In genomic region chr2:42663106-42663755, GRCh38 we compare ENCODE assay signal across 8 cellular contexts.
DNase-seq lines count a peak whose midpoint lies in the region; ATAC-seq and TF ChIP-seq lines count a peak whose summit lies in the region.

No MANE protein-coding gene starts in this region.

- H3K27ac Mint-ChIP-seq in activated B cell treated with CpG ODN at 0.5 μM for 24 hours = peak overlapping the region; percentile 10
- H3K27ac Mint-ChIP-seq in central memory CD8-positive, alpha-beta T cell (ENCODE audit: low read depth) = peak overlapping the region; percentile 9

- peaks cover 7% of the 10 kb centered on the region for H3K36me3 Mint-ChIP-seq in activated B cell treated with CpG ODN at 0.5 μM for 24 hours (ENCODE audit: low read depth)
- H3K36me3 Mint-ChIP-seq in central memory CD8-positive, alpha-beta T cell (ENCODE audit: insufficient read depth) = peaks cover 3% of the 10 kb centered on the region

- H3K4me3 Mint-ChIP-seq in activated B cell treated with CpG ODN at 0.5 μM for 24 hours = peak overlapping the region; percentile 12
- no peak overlapping the region for H3K4me3 Mint-ChIP-seq in central memory CD8-positive, alpha-beta T cell

- peak; percentile 85 for ATAC-seq in GM18868 (IDR thresholded peaks at IDR 0.05; ENCODE audit: unreplicated experiment)
- ATAC-seq in HG03139 (IDR thresholded peaks at IDR 0.05; ENCODE audit: unreplicated experiment) = peak; percentile 93
- ATAC-seq in activated B cell treated with CpG ODN at 0.5 μM for 24 hours (ENCODE audit: low read depth) = peak; percentile 96
- peak; percentile 54 for ATAC-seq in central memory CD8-positive, alpha-beta T cell (replicated peaks; ENCODE audit: extremely low read depth, poor library complexity, severe bottlenecking)

- peak; percentile 60 to 64 for DNase-seq in AML-193 (lab: John Stamatoyannopoulos, UW)
- peak; percentile 65 for DNase-seq in NCI-H2196 treated with DMSO at 0.1 percent for 48 hours (lab: John Stamatoyannopoulos, UW; ENCODE audit: unreplicated experiment)
- DNase-seq in activated B cell treated with CpG ODN at 0.5 μM for 24 hours = peak; percentile 25
- DNase-seq in central memory CD8-positive, alpha-beta T cell (ENCODE audit: low spot score in 2 of 2) = peak; percentile 27 to 33
- peak; percentile 93 for DNase-seq in left kidney (ENCODE audit: low read depth, low spot score)
- DNase-seq in stimulated activated CD4-positive, alpha-beta T cell treated with anti-CD3 and anti-CD28 coated beads, TNF-alpha, amount 100 ng/mL, for 1 hour (ENCODE audit: low read depth in 3 of 3, low spot score in 1 of 3) = peak; percentile 11 to 39 (median 18)

- CTCF ChIA-PET in activated B cell treated with CpG ODN at 0.5 μM for 24 hours (lab: Charles Lee) = interaction anchor here (0.8 to 2.8 kb wide), 16 partner anchors 9 to 335 kb away, joined by 3 to 32 read pairs (median 4); partner anchors contain the start of gene KCNG3

- POLR2A ChIA-PET in activated B cell treated with CpG ODN at 0.5 μM for 24 hours (lab: Charles Lee) = interaction anchor here (2.0 kb wide), 1 partner anchor 148 kb away, joined by 9 read pairs; no protein-coding TSS in a partner anchor

- H3K27me3 Mint-ChIP-seq in activated B cell treated with CpG ODN at 0.5 μM for 24 hours = no peaks in the 10 kb centered on the region
- H3K27me3 Mint-ChIP-seq in central memory CD8-positive, alpha-beta T cell = no peaks in the 10 kb centered on the region

- peak; percentile 67 for TF ChIP-seq CTCF in activated B cell treated with CpG ODN at 0.5 μM for 24 hours (IDR thresholded peaks at IDR 0.05)

- intact Hi-C loops in activated B cell treated with CpG ODN at 0.5 μM for 24 hours (cut with micrococcal nuclease) = loop anchor here (1.0 to 10.0 kb wide), 8 partner anchors 130 to 822 kb away; partner anchors contain the start of genes COX7A2L and HAAO

- H3K9me3 Mint-ChIP-seq in activated B cell treated with CpG ODN at 0.5 μM for 24 hours = no peaks in the 10 kb centered on the region
- H3K9me3 Mint-ChIP-seq in central memory CD8-positive, alpha-beta T cell = no peaks in the 10 kb centered on the region

- H3K4me1 Mint-ChIP-seq in activated B cell treated with CpG ODN at 0.5 μM for 24 hours = peaks cover 17% of the 10 kb centered on the region
- H3K4me1 Mint-ChIP-seq in central memory CD8-positive, alpha-beta T cell = peaks cover 7% of the 10 kb centered on the region

Comparison
In these comparisons a context has a peak if more than half of its experiments do, and no peak if none do; other contexts are left out.
1. Peak in every context shown above with its lines: DNase-seq and ATAC-seq.
2. DNase-seq: peak in every context shown above with its lines; median percentile 93 in left kidney; 65 in NCI-H2196 treated with DMSO at 0.1 percent for 48 hours; 62 in AML-193; 30 in central memory CD8-positive, alpha-beta T cell; 25 in activated B cell treated with CpG ODN at 0.5 μM for 24 hours; 18 in stimulated activated CD4-positive, alpha-beta T cell treated with anti-CD3 and anti-CD28 coated beads, TNF-alpha, amount 100 ng/mL, for 1 hour.